Comparison of ENCODE assay signal across 8 cellular contexts in genomic region chr1:25543106-25543424, GRCh38. TPM values are rescaled to one million over a fixed set of nuclear protein-coding genes. Genes with fewer than 3 reads are reported as not detected.
DNase-seq lines count a peak whose midpoint lies in the region; ATAC-seq, FAIRE-seq and TF ChIP-seq lines count a peak whose summit lies in the region.

No MANE protein-coding gene starts in this region.

- POLR2A ChIA-PET in T-cell (lab: Charles Lee) = interaction anchor here in 1 of 2 donors (0.6 kb wide), 1 partner anchor 56 kb away, joined by 5 read pairs; no protein-coding TSS in a partner anchor

- CTCF ChIA-PET in T-cell (lab: Charles Lee) = no interaction called here

- no peak for DNase-seq in T-cell
- no peak for DNase-seq in fibroblast of villous mesenchyme (ENCODE audit: low read depth)
- DNase-seq in skeletal muscle cell (ENCODE audit: low read depth) = no peak
- DNase-seq in GM19239 (ENCODE audit: insufficient read length, low spot score) = no peak
- DNase-seq in HTR-8/SVneo (ENCODE audit: insufficient read length, low spot score) = no peak
- no peak for DNase-seq in NCI-H128 (lab: John Stamatoyannopoulos, UW; ENCODE audit: unreplicated experiment)

- H3K9me3 Mint-ChIP-seq in T-cell = no peaks in the 10 kb centered on the region

- H3K36me3 Mint-ChIP-seq in T-cell = peaks cover 2% of the 10 kb centered on the region

- FAIRE-seq in GM19239 (lab: Jason Lieb, UNC) (no peak), HTR-8/SVneo (lab: Jason Lieb, UNC) (no peak)

- ATAC-seq in GM21723 (IDR thresholded peaks at IDR 0.05; ENCODE audit: unreplicated experiment) = peak; percentile 12
- ATAC-seq in T-cell (replicated peaks in 1 of 4) = no peak
- no peak for ATAC-seq in HG02840 (IDR thresholded peaks at IDR 0.05; ENCODE audit: low FRiP score, unreplicated experiment)

- H3K4me1 Mint-ChIP-seq in T-cell = peaks cover 34 to 39% (median 37%) of the 10 kb centered on the region in 3 donors

- H3K27me3 Mint-ChIP-seq in T-cell = no peaks in the 10 kb centered on the region

- H3K4me3 Mint-ChIP-seq in T-cell = peak overlapping the region; percentile 69 to 94 (median 73)

- no peak for TF ChIP-seq CTCF in fibroblast of villous mesenchyme (IDR thresholded peaks at IDR 0.05; ENCODE audit: insufficient read depth, low read depth, low read length)

- peak overlapping the region; percentile 57 to 86 for H3K27ac Mint-ChIP-seq in T-cell

- H3K4me3 ChIP-seq in fibroblast of villous mesenchyme (ENCODE audit: low read depth, low read length) = peak overlapping the region; percentile 43
- peak overlapping the region; percentile 60 for H3K4me3 ChIP-seq in skeletal muscle cell (ENCODE audit: low read depth, low read length)

RNA-seq across cellular contexts. Expression of gene LDLRAP1, which starts 0.3 kb away (rescaled TPM):
- total RNA-seq in T-cell = 100 to 1,000 TPM; 143 to 298 (median 222) TPM
- total RNA-seq in fibroblast of villous mesenchyme = 18.4 and 24.6 TPM in 2 replicates
